ENCODE assay signal across 8 cellular contexts in the genomic region with DNA sequence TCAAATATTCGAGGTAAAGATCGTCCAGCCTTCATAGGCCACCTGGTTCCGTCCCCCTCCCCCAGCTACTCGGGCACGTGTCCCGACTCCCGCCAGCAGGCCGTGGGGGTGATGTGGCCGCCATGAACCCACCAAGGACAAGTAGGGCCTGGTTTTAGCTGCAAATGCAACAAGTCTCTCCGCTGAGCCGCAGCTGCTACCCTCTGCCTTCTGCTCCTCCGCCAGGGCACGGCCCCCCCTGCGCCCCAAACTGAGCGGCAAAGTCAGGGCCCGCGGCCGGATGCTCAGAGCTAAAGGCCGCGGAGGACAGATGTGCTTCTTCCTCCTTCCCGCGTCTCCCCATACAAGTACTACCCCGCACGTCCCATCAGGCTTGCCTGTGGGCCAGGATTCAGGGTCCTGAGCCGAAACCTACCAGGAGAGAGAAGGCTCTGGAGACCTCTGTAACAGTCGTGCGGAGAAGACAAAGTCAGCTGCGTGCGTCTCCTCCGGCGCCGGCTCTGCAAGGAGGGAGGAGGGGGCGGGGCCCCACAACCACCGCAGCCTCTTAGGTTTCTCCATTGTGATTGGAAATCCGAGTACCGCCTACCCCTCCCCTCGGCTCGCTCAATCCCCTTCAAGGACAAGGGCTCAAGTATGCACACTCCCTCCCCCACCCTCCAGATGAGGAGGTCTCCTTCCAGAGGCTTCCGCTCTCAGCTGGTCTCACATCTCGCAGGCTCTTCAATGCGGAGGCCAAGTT. TPM values are rescaled to one million over a fixed set of nuclear protein-coding genes. Genes with fewer than 3 reads are reported as not detected.
DNase-seq lines count a peak whose midpoint lies in the region; ATAC-seq and TF ChIP-seq lines count a peak whose summit lies in the region.

LDHB (minus strand) TSS at position 507 of the 742 bp plus-strand sequence. CDS start 3,171 bp downstream, outside the sequence.

- H3K4me1 ChIP-seq in BLaER1 treated with 17β-estradiol and CSF1 and Interleukin-3, amounts not matched to agents 10 nM and 100 nM, result peaks cover 22 to 42% (median 27%) of the 10 kb centered on the region in 10 experiments

- DNase-seq in NCI-H774 (lab: John Stamatoyannopoulos, UW) (peak; percentile 91), dermis microvascular lymphatic vessel endothelial cell (ENCODE audit: low read depth in 2 of 2) (peak in 1 of 2 donors; percentile 94), lower leg skin (ENCODE audit: low spot score in 2 of 2) (peak; percentile 92 to 98)
- peak; percentile 94 for DNase-seq in activated CD4-positive, alpha-beta T cell treated with anti-CD3 and anti-CD28 coated beads, Interleukin-2, amount 50 U/mL, for 4 hours
- peak; percentile 92 to 95 for DNase-seq in stimulated activated CD4-positive, alpha-beta T cell treated with anti-CD3 and anti-CD28 coated beads, Interleukin-4, amount 100 ng/mL, for 48 hours (ENCODE audit: low read depth in 2 of 2)

- 0% methylated on average over 40 to 41 of the region's 41 CpGs for WGBS in lower leg skin, 2 donors

- H3K27ac ChIP-seq in BLaER1 treated with 17β-estradiol and CSF1 and Interleukin-3, amounts not matched to agents 10 nM and 100 nM, result peak within 1 kb of the TSS; percentile 63 to 99 (median 97)

- H3K36me3 ChIP-seq in BLaER1 treated with 17β-estradiol and CSF1 and Interleukin-3, amounts not matched to agents 10 nM and 100 nM, result peaks cover 24 to 39% (median 27%) of the 10 kb centered on the region in 11 experiments

- H4K20me1 ChIP-seq in BLaER1 treated with 17β-estradiol and CSF1 and Interleukin-3, amounts not matched to agents 10 nM and 100 nM, result peaks cover 7 to 49% (median 41%) of the 10 kb centered on the region in 11 experiments; a peak in 19 of 22 replicates

- TF ChIP-seq CTCF in lower leg skin (IDR thresholded peaks at IDR 0.05), result no peak

- no peaks in the 10 kb centered on the region for H3K27me3 ChIP-seq in BLaER1 treated with 17β-estradiol and CSF1 and Interleukin-3, amounts not matched to agents 10 nM and 100 nM

- ATAC-seq in GM19324 (IDR thresholded peaks at IDR 0.05; ENCODE audit: low FRiP score, unreplicated experiment), result peak; percentile 95
- ATAC-seq in HG03469 (IDR thresholded peaks at IDR 0.05; ENCODE audit: unreplicated experiment), result peak; percentile 96

- peak within 1 kb of the TSS; percentile 81 to 99 (median 97) for H3K9ac ChIP-seq in BLaER1 treated with 17β-estradiol and CSF1 and Interleukin-3, amounts not matched to agents 10 nM and 100 nM

- TF ChIP-seq POLR2A in lower leg skin (IDR thresholded peaks at IDR 0.05), result peak in 1 of 2 donors; percentile 4

- peak within 1 kb of the TSS; percentile 76 to 95 (median 86) for H3K4me3 ChIP-seq in BLaER1 treated with 17β-estradiol and CSF1 and Interleukin-3, amounts not matched to agents 10 nM and 100 nM
- H3K4me3 ChIP-seq in lower leg skin (ENCODE audit: low read depth, poor library complexity, severe bottlenecking), result peak within 1 kb of the TSS; percentile 76

- peak within 1 kb of the TSS; percentile 79 to 96 (median 89) for H3K4me2 ChIP-seq in BLaER1 treated with 17β-estradiol and CSF1 and Interleukin-3, amounts not matched to agents 10 nM and 100 nM

- H3K9me3 ChIP-seq in BLaER1 treated with 17β-estradiol and CSF1 and Interleukin-3, amounts not matched to agents 10 nM and 100 nM (replicated peaks in 1 of 11), result peaks cover 0 to 15% (median 13%) of the 10 kb centered on the region in 11 experiments; a peak in 18 of 22 replicates

- intact Hi-C loops in lower leg skin (cut with DNase I; ENCODE audit: low total_unique reads), result no loop called here

RNA-seq across cellular contexts. Expression of gene LDHB, which starts in this region (rescaled TPM):
- 137 and 253 TPM in 2 replicates for total RNA-seq in dermis microvascular lymphatic vessel endothelial cell
- 10 to 100 TPM; 30.3 to 76.5 (median 54.9) TPM for total RNA-seq in lower leg skin
